Comparison of ENCODE assay signal across 1 cellular context in the genomic region with DNA sequence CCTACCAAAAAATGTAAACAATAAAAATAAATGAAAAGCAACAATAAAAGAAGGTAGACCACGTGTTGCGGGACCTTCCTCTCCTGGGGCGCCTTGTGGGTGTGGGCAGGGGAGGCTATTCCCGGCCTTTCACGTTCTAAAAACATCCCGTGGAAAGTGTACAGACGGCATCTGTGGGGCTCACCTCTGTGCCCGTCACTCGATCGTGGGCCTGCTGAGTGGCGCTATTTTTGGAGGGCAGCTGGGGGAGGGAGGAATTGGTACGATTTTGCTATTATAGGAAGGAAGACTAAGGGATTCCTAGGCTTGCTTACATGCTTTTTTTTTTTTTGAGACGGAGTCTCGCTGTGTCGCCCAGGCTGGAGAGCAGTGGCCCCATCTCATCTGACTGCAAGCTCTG.
TF ChIP-seq lines count a peak whose summit lies in the region.

No MANE protein-coding gene starts in this region.

TF ChIP-seq in H1, 55 proteins besides CTCF, POLR2A, EP300 and RAD21:
- TF ChIP-seq, protein P1, sequence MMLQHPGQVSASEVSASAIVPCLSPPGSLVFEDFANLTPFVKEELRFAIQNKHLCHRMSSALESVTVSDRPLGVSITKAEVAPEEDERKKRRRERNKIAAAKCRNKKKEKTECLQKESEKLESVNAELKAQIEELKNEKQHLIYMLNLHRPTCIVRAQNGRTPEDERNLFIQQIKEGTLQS (IDR thresholded peaks at IDR 0.05; ENCODE audit: insufficient read depth, low read depth, low read length): no peak
- no peak for TF ChIP-seq RNF2 (IDR thresholded peaks at IDR 0.05; ENCODE audit: borderline replicate concordance, low read depth, low read length, missing control alignments, poor library complexity, severe bottlenecking)
- TF ChIP-seq HDAC6 (IDR thresholded peaks at IDR 0.05; ENCODE audit: low read depth, low read length): no peak
- TF ChIP-seq SAP30 (IDR thresholded peaks at IDR 0.05; ENCODE audit: insufficient read depth, insufficient replicate concordance, low read length): no peak
- no peak for TF ChIP-seq SIX5 (IDR thresholded peaks at IDR 0.05; ENCODE audit: low read depth, low read length)
- TF ChIP-seq MAFK (IDR thresholded peaks at IDR 0.05; ENCODE audit: low read depth, low read length): no peak
- TF ChIP-seq EGR1 (IDR thresholded peaks at IDR 0.05; ENCODE audit: borderline replicate concordance, low read depth, low read length): no peak
- TF ChIP-seq SUZ12 (IDR thresholded peaks at IDR 0.05; ENCODE audit: low read length): no peak
- TF ChIP-seq SIN3A (conservative IDR thresholded peaks at IDR 0.05 in 1 of 2, IDR thresholded peaks at IDR 0.05 in 1 of 2; ENCODE audit: low read depth in 1 of 2, low read length in 2 of 2): no peak
- TF ChIP-seq SRF (IDR thresholded peaks at IDR 0.05; ENCODE audit: low read depth, low read length): no peak
